Comparison of ENCODE assay signal across 29 cellular contexts in genomic region chr6:14313220-14313619, GRCh38.
A peak's percentile ranks its signal among the peaks of the same experiment; 100 is the strongest.
DNase-seq lines count a peak whose midpoint lies in the region; ATAC-seq and TF ChIP-seq lines count a peak whose summit lies in the region.
"Had no signal": no experiment of that assay in that cellular context is flagged by ENCODE, and none has a peak within 500 bp of the region (broad histone marks: within the 10 kb centered on the region; RNA-seq: fewer than 3 reads in every experiment).

No MANE protein-coding gene starts in this region.

- TF ChIP-seq CTCF in GM10266 (IDR thresholded peaks at IDR 0.05; ENCODE audit: control insufficient read depth, insufficient read depth, low read depth, missing control alignments) (no peak), epithelial cell of esophagus (IDR thresholded peaks at IDR 0.05; ENCODE audit: insufficient read depth, low read depth, low read length, missing control alignments) (no peak), MM.1S (IDR thresholded peaks at IDR 0.05; ENCODE audit: low read length) (no peak)

- no peaks in the 10 kb centered on the region for H3K9me3 ChIP-seq in MM.1S (replicated peaks; ENCODE audit: insufficient read depth, low read length)
- H3K9me3 ChIP-seq: body of pancreas, Caco-2, prostate gland, sigmoid colon, testis had no signal

- H3K79me2 ChIP-seq in MM.1S (ENCODE audit: low read length) = no peaks in the 10 kb centered on the region

- H3K27me3 ChIP-seq in MM.1S (replicated peaks; ENCODE audit: insufficient read depth, low read length) = no peaks in the 10 kb centered on the region
- H3K27me3 ChIP-seq: BLaER1 treated with 17β-estradiol and CSF1 and Interleukin-3, amounts not matched to agents 10 nM and 100 nM; body of pancreas; sigmoid colon; testis had no signal

- H3K9me2 ChIP-seq in MM.1S (replicated peaks; ENCODE audit: insufficient read depth, low read length) = no peaks in the 10 kb centered on the region

- H3K27ac ChIP-seq in MM.1S (ENCODE audit: low read length) = no peak overlapping the region
- H3K27ac ChIP-seq: BLaER1 treated with 17β-estradiol and CSF1 and Interleukin-3, amounts not matched to agents 10 nM and 100 nM; body of pancreas; prostate gland; RWPE1; sigmoid colon; testis had no signal

- H4K20me1 ChIP-seq in MM.1S (ENCODE audit: insufficient read depth, low read length) = no peaks in the 10 kb centered on the region
- H4K20me1 ChIP-seq: BLaER1 treated with 17β-estradiol and CSF1 and Interleukin-3, amounts not matched to agents 10 nM and 100 nM had no signal

- H3K4me3 ChIP-seq in epithelial cell of esophagus (ENCODE audit: low read length) (no peak overlapping the region), MM.1S (ENCODE audit: low read length) (no peak overlapping the region)
- H3K4me3 ChIP-seq: BLaER1 treated with 17β-estradiol and CSF1 and Interleukin-3, amounts not matched to agents 10 nM and 100 nM; body of pancreas; GM23338; prostate gland; sigmoid colon; testis had no signal

- H3K4me1 ChIP-seq in MM.1S (ENCODE audit: low read length) = no peaks in the 10 kb centered on the region
- H3K4me1 ChIP-seq: prostate gland, testis had no signal

- no peaks in the 10 kb centered on the region for H3F3A ChIP-seq in MM.1S (ENCODE audit: insufficient read depth, low read length)

- H3K9ac ChIP-seq in MM.1S (ENCODE audit: low read length) = no peak overlapping the region
- H3K9ac ChIP-seq: BLaER1 treated with 17β-estradiol and CSF1 and Interleukin-3, amounts not matched to agents 10 nM and 100 nM had no signal

- no peak overlapping the region for H2AFZ ChIP-seq in MM.1S (ENCODE audit: low read length)
- H2AFZ ChIP-seq: GM23338 had no signal

- DNase-seq in GM10266 (ENCODE audit: extremely low spot score) = peak; percentile 12
- peak; percentile 12 for DNase-seq in epithelial cell of esophagus (ENCODE audit: low read depth)
- no peak for DNase-seq in GM19240 (ENCODE audit: insufficient read length, low spot score)
- no peak for DNase-seq in MM.1S
- DNase-seq in SHP77 treated with DMSO at 0.1 percent for 48 hours (lab: John Stamatoyannopoulos, UW) = no peak
- DNase-seq: activated CD8-positive, alpha-beta T cell treated with anti-CD3 and anti-CD28 coated beads, Interleukin-2, amount 10 ng/mL, durations not matched to agents 7 days and 5 days; activated effector memory CD4-positive, alpha-beta T cell treated with anti-CD3 and anti-CD28 coated beads, Interleukin-2, amount 50 U/mL, for 16 hours; body of pancreas; Caco-2; DMS79; HFFc6; islet precursor cell; KG1; left ventricle myocardium superior; naive thymus-derived CD4-positive, alpha-beta T cell; NCI-H1436 treated with DMSO at 0.1 percent for 48 hours; NCI-H2107; NCI-H748 treated with DMSO at 0.1 percent for 48 hours; sigmoid colon; stimulated activated CD4-positive, alpha-beta T cell treated with anti-CD3 and anti-CD28 coated beads, Interleukin-4, amount 100 ng/mL, for 24 hours; stimulated activated naive CD4-positive, alpha-beta T cell; testis had no signal

- no peak overlapping the region for H3K4me2 ChIP-seq in MM.1S (ENCODE audit: low read depth, low read length)
- H3K4me2 ChIP-seq: BLaER1 treated with 17β-estradiol and CSF1 and Interleukin-3, amounts not matched to agents 10 nM and 100 nM; GM23338 had no signal

- H3K36me3 ChIP-seq in MM.1S (replicated peaks; ENCODE audit: insufficient read depth, low read length) = no peaks in the 10 kb centered on the region
- H3K36me3 ChIP-seq: BLaER1 treated with 17β-estradiol and CSF1 and Interleukin-3, amounts not matched to agents 10 nM and 100 nM; prostate gland; sigmoid colon had no signal

- peak; percentile 59 for ATAC-seq in GM18868 (IDR thresholded peaks at IDR 0.05; ENCODE audit: unreplicated experiment)
- ATAC-seq in HG03354 (IDR thresholded peaks at IDR 0.05; ENCODE audit: poor library complexity, severe bottlenecking, unreplicated experiment) = peak; percentile 65
- no peak for ATAC-seq in HG03025 (IDR thresholded peaks at IDR 0.05; ENCODE audit: low FRiP score, unreplicated experiment)
- ATAC-seq: activated CD8-positive, alpha-beta T cell treated with anti-CD3 and anti-CD28 coated beads, Interleukin-2, amount 10 ng/mL, durations not matched to agents 7 days and 5 days; body of pancreas; GM23338; left ventricle myocardium superior; naive thymus-derived CD4-positive, alpha-beta T cell had no signal

Comparison
In these comparisons a context has a peak if more than half of its experiments do, and no peak if none do; other contexts are left out.
1. DNase-seq: peak in GM10266 (single experiment) and epithelial cell of esophagus (single experiment); none in GM19240 (single experiment), MM.1S (single experiment) and SHP77 treated with DMSO at 0.1 percent for 48 hours (single experiment).